6 cellular contexts compared by ENCODE assay signal in genomic region chr14:89065879-89066278, GRCh38.
"Had no signal": no experiment of that assay in that cellular context is flagged by ENCODE, and none has a peak within 500 bp of the region (broad histone marks: within the 10 kb centered on the region; RNA-seq: fewer than 3 reads in every experiment).

No MANE protein-coding gene starts in this region.

- DNase-seq: H9, HCEC 1CT, IMR-90, KG1 had no signal

- H3K4me3 Mint-ChIP-seq: GM23338, H9 had no signal

- ATAC-seq: GM23338, K562 had no signal

- H3K4me3 ChIP-seq: GM23338, K562 had no signal

- H3K4me2 ChIP-seq: GM23338 had no signal

- H3K9me3 Mint-ChIP-seq: GM23338 had no signal

- H2AFZ ChIP-seq: GM23338 had no signal

- H3K27ac Mint-ChIP-seq: GM23338, H9 had no signal
